ENCODE assay signal across 11 cellular contexts in the genomic region with DNA sequence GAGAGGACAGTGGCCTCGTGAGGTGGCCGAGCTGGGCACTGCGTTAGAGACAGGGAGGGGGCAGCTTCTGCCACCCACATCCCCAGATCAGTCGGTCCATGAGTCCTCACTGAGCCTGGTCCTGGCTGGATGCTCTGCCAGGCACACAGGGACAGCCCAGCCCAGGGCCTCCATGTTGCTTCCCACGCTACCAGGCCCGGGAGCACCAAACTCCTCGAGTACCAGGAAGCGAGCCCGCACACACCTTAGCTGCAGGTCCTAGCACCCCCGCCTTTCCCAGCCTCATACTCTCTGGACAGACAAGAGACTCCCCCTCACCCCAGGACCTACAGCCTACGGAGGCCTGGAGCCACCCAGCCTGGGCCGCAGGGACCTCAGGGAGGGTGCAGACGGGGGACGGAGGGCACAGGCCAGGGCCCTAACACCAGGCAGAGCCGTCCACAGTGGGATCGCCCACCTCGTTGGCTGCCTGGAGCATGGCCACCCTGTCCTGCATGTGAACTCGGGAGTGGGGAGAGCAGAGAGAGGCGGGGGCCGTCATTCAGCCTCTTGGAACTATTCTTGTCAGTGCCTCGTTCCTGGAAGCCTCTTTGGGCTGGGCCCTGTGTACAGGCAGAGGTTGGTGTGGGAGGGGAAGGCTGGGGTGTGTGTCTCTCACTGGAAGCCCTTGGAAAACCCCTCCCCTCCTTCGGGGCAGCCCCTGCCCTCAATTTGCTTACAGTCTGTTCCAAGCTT.
DNase-seq lines count a peak whose midpoint lies in the region; ATAC-seq and TF ChIP-seq lines count a peak whose summit lies in the region.
"Had no signal": no experiment of that assay in that cellular context is flagged by ENCODE, and none has a peak within 500 bp of the region (broad histone marks: within the 10 kb centered on the region; RNA-seq: fewer than 3 reads in every experiment).

No MANE protein-coding gene starts in this region.

- ATAC-seq in activated T-helper 17 cell treated with anti-CD3 and anti-CD28 coated beads, Interleukin-2, amount 50 U/mL, for 72 hours (replicated peaks), result peak; percentile 29
- no peak for ATAC-seq in natural killer cell
- ATAC-seq in HG03108 (IDR thresholded peaks at IDR 0.05; ENCODE audit: unreplicated experiment), result no peak

- in situ Hi-C loops in KBM-7 (cut with MboI; ENCODE audit: low pct_unique_long_range_greater_than_20kb, low sequenced_read_pairs), result no loop called here

- peak overlapping the region; percentile 87 for H3K27ac ChIP-seq in HL-60 (replicated peaks)

- intact Hi-C loops in natural killer cell (cut with micrococcal nuclease), result no loop called here

- no peaks in the 10 kb centered on the region for H3K36me3 Mint-ChIP-seq in T-helper 2 cell treated with Interferon-gamma antibody and Interleukin-4, amounts not matched to agents 5 μg/mL and 100 μg/mL, for 36 hours (ENCODE audit: low read depth)
- H3K36me3 Mint-ChIP-seq in activated T-helper 17 cell treated with anti-CD3 and anti-CD28 coated beads, Interleukin-2, amount 50 U/mL, for 72 hours (ENCODE audit: low read depth), result no peaks in the 10 kb centered on the region
- no peaks in the 10 kb centered on the region for H3K36me3 Mint-ChIP-seq in natural killer cell
- H3K36me3 Mint-ChIP-seq in HFFc6 (ENCODE audit: low read depth), result no peaks in the 10 kb centered on the region

- H3K9me3 Mint-ChIP-seq in T-helper 2 cell treated with Interferon-gamma antibody and Interleukin-4, amounts not matched to agents 5 μg/mL and 100 μg/mL, for 36 hours, result no peaks in the 10 kb centered on the region
- no peaks in the 10 kb centered on the region for H3K9me3 Mint-ChIP-seq in activated T-helper 17 cell treated with anti-CD3 and anti-CD28 coated beads, Interleukin-2, amount 50 U/mL, for 72 hours
- H3K9me3 Mint-ChIP-seq in natural killer cell (no peaks in the 10 kb centered on the region), HFFc6 (no peaks in the 10 kb centered on the region)

- peaks cover 72% of the 10 kb centered on the region for H3K4me1 Mint-ChIP-seq in T-helper 2 cell treated with Interferon-gamma antibody and Interleukin-4, amounts not matched to agents 5 μg/mL and 100 μg/mL, for 36 hours (ENCODE audit: low read depth)
- peaks cover 59% of the 10 kb centered on the region for H3K4me1 Mint-ChIP-seq in activated T-helper 17 cell treated with anti-CD3 and anti-CD28 coated beads, Interleukin-2, amount 50 U/mL, for 72 hours
- H3K4me1 Mint-ChIP-seq in natural killer cell, result peaks cover 42 to 77% of the 10 kb centered on the region in 2 donors
- H3K4me1 Mint-ChIP-seq in HFFc6 (ENCODE audit: low read depth), result peaks cover 26% of the 10 kb centered on the region

- no peak for TF ChIP-seq CTCF in HL-60 (IDR thresholded peaks at IDR 0.05; ENCODE audit: insufficient read depth, low read length)
- TF ChIP-seq CTCF in natural killer cell (IDR thresholded peaks at IDR 0.05), result no peak
- no peak for TF ChIP-seq CTCF in HFFc6 (IDR thresholded peaks at IDR 0.05)

- H3K27me3 Mint-ChIP-seq in T-helper 2 cell treated with Interferon-gamma antibody and Interleukin-4, amounts not matched to agents 5 μg/mL and 100 μg/mL, for 36 hours (ENCODE audit: low read depth), result no peaks in the 10 kb centered on the region
- H3K27me3 Mint-ChIP-seq in activated T-helper 17 cell treated with anti-CD3 and anti-CD28 coated beads, Interleukin-2, amount 50 U/mL, for 72 hours, result no peaks in the 10 kb centered on the region
- H3K27me3 Mint-ChIP-seq in natural killer cell (ENCODE audit: low read depth in 2 of 2) (no peaks in the 10 kb centered on the region), HFFc6 (ENCODE audit: insufficient read depth) (no peaks in the 10 kb centered on the region; the same call in 1 of the 2 replicates)

- DNase-seq in T-helper 2 cell treated with Interferon-gamma antibody and Interleukin-4, amounts not matched to agents 5 μg/mL and 100 μg/mL, for 36 hours (ENCODE audit: low spot score), result no peak
- DNase-seq in T-helper 2 cell, result no peak
- DNase-seq in HL-60 (ENCODE audit: low read depth in 1 of 2, low spot score in 1 of 2), result no peak
- no peak for DNase-seq in natural killer cell
- DNase-seq in KBM-7, result no peak
- no peak for DNase-seq in HFFc6
- DNase-seq: activated CD4-positive, CD25-positive, alpha-beta regulatory T cell; amygdala; NCI-H446 had no signal

- H3K4me3 Mint-ChIP-seq in T-helper 2 cell treated with Interferon-gamma antibody and Interleukin-4, amounts not matched to agents 5 μg/mL and 100 μg/mL, for 36 hours, result peak overlapping the region; percentile 15
- peak overlapping the region; percentile 89 for H3K4me3 Mint-ChIP-seq in activated T-helper 17 cell treated with anti-CD3 and anti-CD28 coated beads, Interleukin-2, amount 50 U/mL, for 72 hours
- H3K4me3 Mint-ChIP-seq in natural killer cell (no peak overlapping the region), HFFc6 (no peak overlapping the region)

- peak overlapping the region; percentile 84 for H3K27ac Mint-ChIP-seq in T-helper 2 cell treated with Interferon-gamma antibody and Interleukin-4, amounts not matched to agents 5 μg/mL and 100 μg/mL, for 36 hours
- H3K27ac Mint-ChIP-seq in activated T-helper 17 cell treated with anti-CD3 and anti-CD28 coated beads, Interleukin-2, amount 50 U/mL, for 72 hours, result peak overlapping the region; percentile 80
- H3K27ac Mint-ChIP-seq in natural killer cell, result peak overlapping the region; percentile 93 to 99
- H3K27ac Mint-ChIP-seq in HFFc6, result no peak overlapping the region; the same call in 1 of the 2 replicates

- no peak overlapping the region for H3K4me3 ChIP-seq in HL-60 (replicated peaks; ENCODE audit: insufficient read depth, low read length)

- H3K27me3 ChIP-seq in HL-60 (ENCODE audit: insufficient read depth, poor library complexity, severe bottlenecking), result no peaks in the 10 kb centered on the region

Comparison
In these comparisons a context has a peak if more than half of its experiments do, and no peak if none do; other contexts are left out.
1. H3K4me3 Mint-ChIP-seq: peak in T-helper 2 cell treated with Interferon-gamma antibody and Interleukin-4, amounts not matched to agents 5 μg/mL and 100 μg/mL, for 36 hours (single experiment) and activated T-helper 17 cell treated with anti-CD3 and anti-CD28 coated beads, Interleukin-2, amount 50 U/mL, for 72 hours (single experiment); none in natural killer cell (single experiment) and HFFc6 (single experiment).